Comparison of ENCODE assay signal across 8 cellular contexts in the genomic region with DNA sequence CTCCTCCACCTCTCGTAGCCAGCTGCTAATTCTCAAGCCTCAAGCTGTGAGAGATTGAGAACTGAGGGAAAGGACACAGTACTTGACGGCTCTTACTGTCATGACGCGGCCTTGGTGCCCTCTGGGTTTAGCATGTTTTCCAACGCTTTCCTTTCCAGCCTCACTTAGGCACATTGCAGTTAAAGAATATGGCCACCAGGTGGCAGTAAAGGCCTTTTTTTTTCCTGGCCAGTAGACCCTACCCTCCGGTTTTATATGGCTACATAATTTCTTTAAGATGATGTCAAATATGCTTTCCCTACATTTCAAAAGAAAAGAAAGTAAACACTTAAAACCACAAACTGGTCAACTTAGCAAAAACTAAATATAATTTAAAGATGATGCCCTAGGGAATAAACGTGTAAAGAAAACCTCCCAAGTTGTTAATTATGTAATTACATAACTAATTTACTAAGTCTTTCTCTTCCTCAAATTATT. TPM values are rescaled to one million over a fixed set of nuclear protein-coding genes. Genes with fewer than 3 reads are reported as not detected.
DNase-seq lines count a peak whose midpoint lies in the region; ATAC-seq and TF ChIP-seq lines count a peak whose summit lies in the region.

No MANE protein-coding gene starts in this region.

- H3K9me3 ChIP-seq in Karpas-422 (ENCODE audit: low read length) (no peaks in the 10 kb centered on the region), neutrophil (no peaks in the 10 kb centered on the region)

- no peak overlapping the region for H3K9ac ChIP-seq in Karpas-422 (ENCODE audit: low read length)

- peak; percentile 81 for TF ChIP-seq CTCF in neutrophil (IDR thresholded peaks at IDR 0.05)

- H4K20me1 ChIP-seq in Karpas-422 (ENCODE audit: insufficient read depth, low read depth, low read length) = no peaks in the 10 kb centered on the region

- H3K4me3 ChIP-seq in Karpas-422 (ENCODE audit: low read length) (no peak overlapping the region), neutrophil (ENCODE audit: low read depth in 1 of 2, low read length in 1 of 2) (no peak overlapping the region)

- H3K9me2 ChIP-seq in Karpas-422 (replicated peaks; ENCODE audit: insufficient read depth, low read length) = no peaks in the 10 kb centered on the region

- no peak overlapping the region for H3K27ac ChIP-seq in Karpas-422 (ENCODE audit: low read length)
- H3K27ac ChIP-seq in neutrophil = no peak overlapping the region

- H3K79me2 ChIP-seq in Karpas-422 (ENCODE audit: low read length) = no peaks in the 10 kb centered on the region

- H3K4me2 ChIP-seq in Karpas-422 (ENCODE audit: low read depth, low read length, poor library complexity, severe bottlenecking) = no peak overlapping the region

- H3K27me3 ChIP-seq in Karpas-422 (ENCODE audit: low read length) (no peaks in the 10 kb centered on the region), neutrophil (no peaks in the 10 kb centered on the region)

- H3K36me3 ChIP-seq in Karpas-422 (ENCODE audit: insufficient read depth, low read length) (no peaks in the 10 kb centered on the region), neutrophil (peaks cover 45% of the 10 kb centered on the region)

- peak; percentile 85 for DNase-seq in EH (ENCODE audit: low read depth)
- DNase-seq in Karpas-422 = peak; percentile 89
- peak; percentile 95 for DNase-seq in OCI-M1 (lab: John Stamatoyannopoulos, UW)
- DNase-seq in activated T-cell treated with anti-CD3 and anti-CD28 coated beads for 4 hours = peak; percentile 42
- DNase-seq in fibroblast of peridontal ligament (ENCODE audit: extremely low read depth) = peak; percentile 92
- DNase-seq in ureter (ENCODE audit: low spot score) = peak; percentile 75

- H3K4me1 ChIP-seq in Karpas-422 (ENCODE audit: low read length) (peaks cover 9% of the 10 kb centered on the region), neutrophil (ENCODE audit: control insufficient read depth in 1 of 2, insufficient read depth in 1 of 2, low read depth in 1 of 2, low read length in 1 of 2) (no peaks in the 10 kb centered on the region)

- H2AFZ ChIP-seq in Karpas-422 (ENCODE audit: low read length) = no peak overlapping the region

- ATAC-seq in GM19463 (IDR thresholded peaks at IDR 0.05; ENCODE audit: unreplicated experiment) = no peak

RNA-seq across cellular contexts. Expression of gene PRDX6, which starts 56.8 kb away (rescaled TPM):
- 107 and 232 TPM in 2 replicates for total RNA-seq in Karpas-422 (2014; rRNA removed; shearing (Covaris generic); ENCODE audit: low replicate concordance)
- total RNA-seq in ureter = 167 TPM

Comparison
In these comparisons a context has a peak if more than half of its experiments do, and no peak if none do; other contexts are left out.
1. DNase-seq: peak in every context shown above with its lines; median percentile 95 in OCI-M1; 92 in fibroblast of peridontal ligament; 89 in Karpas-422; 85 in EH; 75 in ureter; 42 in activated T-cell treated with anti-CD3 and anti-CD28 coated beads for 4 hours.